ENCODE assay signal across 25 cellular contexts in the genomic region with DNA sequence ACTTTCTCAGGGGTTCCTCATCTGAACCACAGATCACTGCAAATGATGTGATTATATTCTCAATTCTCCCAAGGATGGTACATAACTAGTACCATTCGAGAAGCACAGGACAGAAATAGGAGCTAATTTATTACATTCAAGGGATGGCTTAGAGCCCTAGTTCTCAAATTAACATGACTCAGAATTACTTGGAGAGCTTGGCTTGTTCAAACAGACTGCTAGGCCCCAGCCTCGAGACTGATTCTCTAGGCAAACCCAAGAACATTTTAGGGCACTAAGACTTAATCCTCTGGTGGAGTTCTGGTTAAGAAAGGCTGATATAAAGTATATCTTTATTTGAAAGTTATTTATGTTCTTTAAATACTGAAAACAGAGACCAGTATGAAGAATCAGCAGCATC. TPM values are rescaled to one million over a fixed set of nuclear protein-coding genes. Genes with fewer than 3 reads are reported as not detected.
DNase-seq lines count a peak whose midpoint lies in the region; ATAC-seq and TF ChIP-seq lines count a peak whose summit lies in the region.
"Had no signal": no experiment of that assay in that cellular context is flagged by ENCODE, and none has a peak within 500 bp of the region (broad histone marks: within the 10 kb centered on the region; RNA-seq: fewer than 3 reads in every experiment).

No MANE protein-coding gene starts in this region.

- TF ChIP-seq CTCF in MCF 10A (IDR thresholded peaks at IDR 0.05; ENCODE audit: unreplicated experiment) (no peak), breast epithelium (IDR thresholded peaks at IDR 0.05) (no peak), foreskin fibroblast (IDR thresholded peaks at IDR 0.05; ENCODE audit: low read depth, low read length) (no peak), thoracic aorta (IDR thresholded peaks at IDR 0.05) (no peak)

- no peaks in the 10 kb centered on the region for H3K27me3 ChIP-seq in breast epithelium
- no peaks in the 10 kb centered on the region for H3K27me3 ChIP-seq in thoracic aorta (replicated peaks; ENCODE audit: insufficient read depth)
- H3K27me3 ChIP-seq: cardiac muscle cell, heart left ventricle, suprapubic skin, vagina had no signal

- intact Hi-C loops in MCF 10A (cut with micrococcal nuclease) = no loop called here
- intact Hi-C loops in breast epithelium (cut with DNase I; ENCODE audit: low total_unique reads) = no loop called here
- intact Hi-C loops in posterior cingulate gyrus (cut with DNase I) = no loop called here

- DNase-seq in MCF 10A (ENCODE audit: unreplicated experiment) (peak; percentile 1), breast epithelium (ENCODE audit: low spot score in 2 of 2) (no peak), astrocyte of the hippocampus (ENCODE audit: low read depth, low spot score) (peak; percentile 46), foreskin fibroblast (peak; percentile 48 to 72), thoracic aorta (ENCODE audit: low spot score) (no peak), posterior cingulate gyrus (no peak)
- DNase-seq in stimulated activated CD4-positive, alpha-beta T cell treated with anti-CD3 and anti-CD28 coated beads, Interleukin-2, amount 100 ng/mL, for 24 hours = no peak
- DNase-seq: 8988T; activated CD4-positive, alpha-beta T cell treated with anti-CD3 and anti-CD28 coated beads, Interleukin-2, amount 10 ng/mL, durations not matched to agents 24 days and 14 days; activated naive CD8-positive, alpha-beta T cell treated with anti-CD3 and anti-CD28 coated beads for 36 hours; C1 segment of cervical spinal cord; erythroblast; heart left ventricle; left ventricle myocardium inferior; NCI-H1694; NCI-H69; SHP77; stimulated activated CD4-positive, alpha-beta T cell treated with anti-CD3 and anti-CD28 coated beads, Interleukin-12 subunit alpha, Interleukin-12 subunit beta, amount 100 ng/mL, for 4 hours; T-helper 1 cell had no signal

- TF ChIP-seq POLR2A in breast epithelium (IDR thresholded peaks at IDR 0.05) = no peak

- no peaks in the 10 kb centered on the region for H3K4me1 ChIP-seq in breast epithelium
- peaks cover 11 to 37% of the 10 kb centered on the region in 2 donors for H3K4me1 ChIP-seq in thoracic aorta (ENCODE audit: control insufficient read depth in 1 of 2, low read depth in 2 of 2)
- H3K4me1 ChIP-seq: left ventricle myocardium inferior, vagina had no signal

- peaks cover 41% of the 10 kb centered on the region for H3K36me3 Mint-ChIP-seq in MCF 10A (ENCODE audit: insufficient read depth, unreplicated experiment)

- BruUV-seq in MCF 10A (replicated peaks; lab: Mats Ljungman, UMichigan) = no TSS peak

- no peaks in the 10 kb centered on the region for H3K9me3 ChIP-seq in breast epithelium
- no peaks in the 10 kb centered on the region for H3K9me3 ChIP-seq in thoracic aorta
- H3K9me3 ChIP-seq: heart left ventricle, left ventricle myocardium inferior, suprapubic skin, vagina had no signal

- H3K27me3 Mint-ChIP-seq in MCF 10A (ENCODE audit: insufficient read depth, unreplicated experiment) = no peaks in the 10 kb centered on the region
- H3K27me3 Mint-ChIP-seq: activated CD4-positive, alpha-beta T cell treated with anti-CD3 and anti-CD28 coated beads, Interleukin-2, amount 10 ng/mL, durations not matched to agents 24 days and 14 days; activated naive CD8-positive, alpha-beta T cell treated with anti-CD3 and anti-CD28 coated beads for 36 hours; activated T-helper 17 cell treated with anti-CD3 and anti-CD28 coated beads, Interleukin-2, amount 50 U/mL, for 72 hours had no signal

- no peak overlapping the region for H3K4me3 Mint-ChIP-seq in MCF 10A (ENCODE audit: unreplicated experiment)
- H3K4me3 Mint-ChIP-seq: activated CD4-positive, alpha-beta T cell treated with anti-CD3 and anti-CD28 coated beads, Interleukin-2, amount 10 ng/mL, durations not matched to agents 24 days and 14 days; activated naive CD8-positive, alpha-beta T cell treated with anti-CD3 and anti-CD28 coated beads for 36 hours; activated T-helper 17 cell treated with anti-CD3 and anti-CD28 coated beads, Interleukin-2, amount 50 U/mL, for 72 hours; neural crest cell had no signal

- H3K4me1 Mint-ChIP-seq in MCF 10A (ENCODE audit: insufficient read depth, unreplicated experiment) = peaks cover 10% of the 10 kb centered on the region
- H3K4me1 Mint-ChIP-seq: activated CD4-positive, alpha-beta T cell treated with anti-CD3 and anti-CD28 coated beads, Interleukin-2, amount 10 ng/mL, durations not matched to agents 24 days and 14 days; activated naive CD8-positive, alpha-beta T cell treated with anti-CD3 and anti-CD28 coated beads for 36 hours; neural crest cell had no signal

- H3K36me3 ChIP-seq in breast epithelium (no peaks in the 10 kb centered on the region), thoracic aorta (peaks cover 3% of the 10 kb centered on the region)

- H3K4me3 ChIP-seq in breast epithelium = no peak overlapping the region
- no peak overlapping the region for H3K4me3 ChIP-seq in foreskin fibroblast (ENCODE audit: low read depth in 1 of 2, low read length in 2 of 2)
- H3K4me3 ChIP-seq in thoracic aorta = no peak overlapping the region
- H3K4me3 ChIP-seq: cardiac muscle cell, heart left ventricle, left ventricle myocardium inferior, suprapubic skin, vagina had no signal

- H3K27ac ChIP-seq in breast epithelium (no peak overlapping the region), thoracic aorta (peak overlapping the region; percentile 54 to 59)
- H3K27ac ChIP-seq: cardiac muscle cell, heart left ventricle, left ventricle myocardium inferior, suprapubic skin, vagina had no signal

- no peaks in the 10 kb centered on the region for H3K9me3 Mint-ChIP-seq in MCF 10A (ENCODE audit: unreplicated experiment)
- H3K9me3 Mint-ChIP-seq: activated CD4-positive, alpha-beta T cell treated with anti-CD3 and anti-CD28 coated beads, Interleukin-2, amount 10 ng/mL, durations not matched to agents 24 days and 14 days; activated naive CD8-positive, alpha-beta T cell treated with anti-CD3 and anti-CD28 coated beads for 36 hours; activated T-helper 17 cell treated with anti-CD3 and anti-CD28 coated beads, Interleukin-2, amount 50 U/mL, for 72 hours; neural crest cell had no signal

- H3K27ac Mint-ChIP-seq in MCF 10A (ENCODE audit: low read depth, unreplicated experiment) = no peak overlapping the region
- H3K27ac Mint-ChIP-seq: activated CD4-positive, alpha-beta T cell treated with anti-CD3 and anti-CD28 coated beads, Interleukin-2, amount 10 ng/mL, durations not matched to agents 24 days and 14 days; activated naive CD8-positive, alpha-beta T cell treated with anti-CD3 and anti-CD28 coated beads for 36 hours; activated T-helper 17 cell treated with anti-CD3 and anti-CD28 coated beads, Interleukin-2, amount 50 U/mL, for 72 hours had no signal

- ATAC-seq in thoracic aorta (ENCODE audit: insufficient number of reproducible peaks, low FRiP score, low read depth) (no peak), GM19467 (IDR thresholded peaks at IDR 0.05; ENCODE audit: unreplicated experiment) (no peak)
- ATAC-seq: activated T-helper 17 cell treated with anti-CD3 and anti-CD28 coated beads, Interleukin-2, amount 50 U/mL, for 72 hours; heart left ventricle had no signal

- CTCF ChIA-PET in MCF 10A (lab: Yijun Ruan, JAX) = interaction anchor here (0.6 to 0.8 kb wide), 2 partner anchors 17 to 37 kb away, joined by 3 to 4 read pairs; no protein-coding TSS in a partner anchor

- POLR2A ChIA-PET in MCF 10A (lab: Yijun Ruan, JAX) = no interaction called here

RNA-seq across cellular contexts. Expression of a gene that starts 35.8 kb away (rescaled TPM):
- total RNA-seq in MCF 10A (2022) (14.7 and 16.2 TPM in 2 replicates), breast epithelium (10 to 100 TPM; 22.2 to 31.8 (median 22.9) TPM), thoracic aorta (10 to 100 TPM; 31.4 to 34.4 TPM)

RNA-seq across cellular contexts. Expression of a gene that starts 59.6 kb away (rescaled TPM):
- total RNA-seq in MCF 10A (2022) (24.8 and 29.2 TPM in 2 replicates), breast epithelium (10 to 100 TPM in 2 of 3 donors, 1 to 10 TPM in 1; 7.4 to 24.3 (median 15.5) TPM), thoracic aorta (10 to 100 TPM; 13.0 to 36.6 TPM)

Comparison
In these comparisons a context has a peak if more than half of its experiments do, and no peak if none do; other contexts are left out.
1. DNase-seq: peak in MCF 10A (single experiment), astrocyte of the hippocampus (single experiment) and foreskin fibroblast (2 of 2); none in breast epithelium (0 of 2), thoracic aorta (single experiment), posterior cingulate gyrus (0 of 10) and stimulated activated CD4-positive, alpha-beta T cell treated with anti-CD3 and anti-CD28 coated beads, Interleukin-2, amount 100 ng/mL, for 24 hours (0 of 2).
2. H3K27ac ChIP-seq: peak in thoracic aorta (2 of 2); none in breast epithelium (0 of 2).